In the genomic region with DNA sequence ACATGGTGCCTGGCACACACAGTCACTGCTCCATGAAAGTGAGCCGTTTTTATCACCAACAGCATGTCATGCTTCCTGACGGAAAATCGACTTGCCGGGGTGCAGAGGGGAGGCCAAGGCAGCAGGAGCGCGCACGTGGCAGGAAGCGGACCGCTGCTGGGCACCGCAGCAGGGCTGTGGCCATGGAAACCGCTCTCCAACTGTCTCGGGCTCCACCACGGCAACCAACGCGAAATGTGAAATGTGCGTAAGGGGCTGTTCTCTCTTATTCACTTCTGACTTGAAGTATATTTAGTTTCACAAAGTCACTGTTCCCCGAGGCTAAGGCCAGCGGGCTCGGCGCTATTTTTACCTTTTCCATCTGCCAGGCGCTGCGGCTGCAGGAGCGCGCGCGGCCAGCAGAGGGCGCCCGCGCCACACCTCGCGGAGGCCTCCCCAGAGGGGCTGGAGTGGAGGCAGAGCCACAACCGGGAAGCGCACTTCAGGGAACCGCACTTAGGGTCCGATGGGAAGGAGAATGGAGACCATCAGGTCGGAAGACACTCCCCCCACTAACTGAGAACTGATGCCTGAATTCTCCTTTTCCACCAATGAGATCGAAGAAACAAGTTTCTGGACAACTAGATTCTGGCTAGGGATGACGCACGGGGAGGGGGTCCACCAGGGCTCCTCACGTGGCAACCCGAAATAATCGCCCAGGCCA, we compare ENCODE assay signal across 8 cellular contexts. TPM values are rescaled to one million over a fixed set of nuclear protein-coding genes. Genes with fewer than 3 reads are reported as not detected.
DNase-seq lines count a peak whose midpoint lies in the region; ATAC-seq and TF ChIP-seq lines count a peak whose summit lies in the region.

No MANE protein-coding gene starts in this region.

- H2AK5ac ChIP-seq in mesenchymal stem cell (ENCODE audit: low read length, severe bottlenecking): no peak overlapping the region

- no peak overlapping the region for H4K91ac ChIP-seq in mesenchymal stem cell (ENCODE audit: low read length)

- H3F3A ChIP-seq in DOHH2 (ENCODE audit: control insufficient read depth, insufficient read depth) (peaks cover 23% of the 10 kb centered on the region), Loucy (ENCODE audit: low read depth) (no peaks in the 10 kb centered on the region; the same call in 1 of the 2 replicates)

- peaks cover 39% of the 10 kb centered on the region for H4K20me1 ChIP-seq in DOHH2 (ENCODE audit: control insufficient read depth, insufficient read depth, low read depth, low read length)
- H4K20me1 ChIP-seq in Loucy (ENCODE audit: insufficient read depth, low read length, poor library complexity, severe bottlenecking): peaks cover 64% of the 10 kb centered on the region

- no peak overlapping the region for H3K4me2 ChIP-seq in DOHH2 (ENCODE audit: low read length)
- no peak overlapping the region for H3K4me2 ChIP-seq in Loucy (ENCODE audit: low read depth, low read length, poor library complexity, severe bottlenecking)
- H3K4me2 ChIP-seq in mesenchymal stem cell (ENCODE audit: low read length, poor library complexity, severe bottlenecking): no peak overlapping the region

- H3K79me2 ChIP-seq in DOHH2 (ENCODE audit: control insufficient read depth, low read length): peaks cover 63% of the 10 kb centered on the region
- H3K79me2 ChIP-seq in Loucy (ENCODE audit: insufficient read depth, low read length): peaks cover 25% of the 10 kb centered on the region; the same call in 1 of the 2 replicates

- no peak overlapping the region for H2BK5ac ChIP-seq in mesenchymal stem cell (ENCODE audit: low read depth, low read length, poor library complexity, severe bottlenecking)

- peak; percentile 89 for DNase-seq in activated CD8-positive, alpha-beta memory T cell treated with anti-CD3 and anti-CD28 coated beads for 24 hours
- DNase-seq in mesenchymal stem cell (peak; percentile 56), HK-2 (ENCODE audit: unreplicated experiment) (no peak)
- peak; percentile 44 for DNase-seq in stimulated activated CD8-positive, alpha-beta memory T cell treated with anti-CD3 and anti-CD28 coated beads, Interleukin-4, amount 100 ng/mL, for 24 hours (ENCODE audit: low read depth)

- no peak overlapping the region for H3K18ac ChIP-seq in mesenchymal stem cell (ENCODE audit: low read depth in 1 of 2, low read length in 2 of 2)

- no peaks in the 10 kb centered on the region for H3K9me2 ChIP-seq in DOHH2 (replicated peaks; ENCODE audit: control insufficient read depth, low read length)
- H3K9me2 ChIP-seq in Loucy (replicated peaks; ENCODE audit: low read depth, low read length): no peaks in the 10 kb centered on the region

- no peak for ATAC-seq in HG03135 (IDR thresholded peaks at IDR 0.05; ENCODE audit: unreplicated experiment)

- no peak overlapping the region for H3K14ac ChIP-seq in mesenchymal stem cell (ENCODE audit: low read length in 2 of 2)

- H3K23ac ChIP-seq in mesenchymal stem cell (ENCODE audit: low read length in 2 of 2): no peak overlapping the region

- no peak overlapping the region for H2BK12ac ChIP-seq in mesenchymal stem cell (ENCODE audit: low read length in 2 of 2)

- no peaks in the 10 kb centered on the region for H3K4me1 ChIP-seq in DOHH2 (ENCODE audit: control insufficient read depth, low read length)
- H3K4me1 ChIP-seq in Loucy (ENCODE audit: insufficient read depth, low read length, poor library complexity, severe bottlenecking): no peaks in the 10 kb centered on the region
- no peaks in the 10 kb centered on the region for H3K4me1 ChIP-seq in endocrine pancreas (ENCODE audit: control insufficient read depth, insufficient read depth, low read length)
- peaks cover 2% of the 10 kb centered on the region for H3K4me1 ChIP-seq in mesenchymal stem cell (ENCODE audit: control insufficient read depth, insufficient read depth, low read depth, low read length)

- H3K4me3 ChIP-seq in DOHH2 (ENCODE audit: low read length): no peak overlapping the region
- H3K4me3 ChIP-seq in Loucy (ENCODE audit: low read length, poor library complexity, severe bottlenecking): no peak overlapping the region
- no peak overlapping the region for H3K4me3 ChIP-seq in endocrine pancreas (ENCODE audit: control insufficient read depth, insufficient read depth, low read length)
- no peak overlapping the region for H3K4me3 ChIP-seq in mesenchymal stem cell (ENCODE audit: insufficient read depth in 1 of 2, low read depth in 1 of 2, low read length in 2 of 2)

- H3K36me3 ChIP-seq in DOHH2 (ENCODE audit: control insufficient read depth, low read length) (peaks cover 88% of the 10 kb centered on the region), Loucy (ENCODE audit: insufficient read depth, low read length) (peaks cover 99% of the 10 kb centered on the region), endocrine pancreas (ENCODE audit: control insufficient read depth, insufficient read depth, low read length) (no peaks in the 10 kb centered on the region), mesenchymal stem cell (ENCODE audit: control insufficient read depth in 1 of 2, insufficient read depth in 2 of 2, low read depth in 1 of 2, low read length in 2 of 2) (peaks cover 72 to 94% of the 10 kb centered on the region in 2 experiments)

- WGBS in mesenchymal stem cell: 47% methylated on average over 35 of the region's 42 CpGs

- TF ChIP-seq CTCF in DOHH2 (IDR thresholded peaks at IDR 0.05; ENCODE audit: low read depth, low read length, poor library complexity, severe bottlenecking) (peak; percentile 100), Loucy (conservative IDR thresholded peaks at IDR 0.05; ENCODE audit: low read length) (peak; percentile 91)

- peak overlapping the region; percentile 45 for H4K8ac ChIP-seq in mesenchymal stem cell (ENCODE audit: low read length)

- H2AFZ ChIP-seq in Loucy (ENCODE audit: low read length): no peak overlapping the region
- H2AFZ ChIP-seq in mesenchymal stem cell (ENCODE audit: low read depth, low read length): no peak overlapping the region

- H3K9me3 ChIP-seq in DOHH2 (ENCODE audit: control insufficient read depth, insufficient read depth, low read length) (no peaks in the 10 kb centered on the region), Loucy (ENCODE audit: insufficient read depth, low read depth, low read length) (no peaks in the 10 kb centered on the region), endocrine pancreas (ENCODE audit: control insufficient read depth, low read length) (no peaks in the 10 kb centered on the region), mesenchymal stem cell (ENCODE audit: control insufficient read depth, low read length) (no peaks in the 10 kb centered on the region)

- no peak overlapping the region for H3K9ac ChIP-seq in Loucy (ENCODE audit: low read depth, low read length, poor library complexity, severe bottlenecking)
- peak overlapping the region; percentile 51 for H3K9ac ChIP-seq in endocrine pancreas (ENCODE audit: control insufficient read depth, insufficient read depth, low read length)
- H3K9ac ChIP-seq in mesenchymal stem cell (ENCODE audit: low read length): no peak overlapping the region

- no peak overlapping the region for H2BK15ac ChIP-seq in mesenchymal stem cell (ENCODE audit: low read depth, poor library complexity, severe bottlenecking)

- H3K27me3 ChIP-seq in DOHH2 (ENCODE audit: control insufficient read depth, low read length) (no peaks in the 10 kb centered on the region), Loucy (ENCODE audit: insufficient read depth, low read length, poor library complexity, severe bottlenecking) (no peaks in the 10 kb centered on the region), endocrine pancreas (ENCODE audit: control insufficient read depth, insufficient read depth, low read length) (no peaks in the 10 kb centered on the region), mesenchymal stem cell (ENCODE audit: control insufficient read depth in 1 of 2, insufficient read depth in 1 of 2, low read length in 2 of 2) (no peaks in the 10 kb centered on the region)

- H2BK120ac ChIP-seq in mesenchymal stem cell (ENCODE audit: low read depth, low read length): no peak overlapping the region

- H3K79me1 ChIP-seq in mesenchymal stem cell (replicated peaks; ENCODE audit: low read length, poor library complexity, severe bottlenecking): peaks cover 50% of the 10 kb centered on the region

- no peak overlapping the region for H3K4ac ChIP-seq in mesenchymal stem cell (ENCODE audit: low read depth in 1 of 2, low read length in 2 of 2)

- H3K27ac ChIP-seq in DOHH2 (ENCODE audit: low read depth, low read length): no peak overlapping the region
- H3K27ac ChIP-seq in mesenchymal stem cell (ENCODE audit: low read length, poor library complexity, severe bottlenecking): no peak overlapping the region

RNA-seq across cellular contexts. Expression of gene RCC2, which starts 19.7 kb away (rescaled TPM):
- polyA plus RNA-seq in mesenchymal stem cell (2013, experiment 1 of 2): 40.7 TPM
- polyA plus RNA-seq in mesenchymal stem cell (2013, experiment 2 of 2): 39.8 TPM

RNA-seq across cellular contexts. Expression of gene PADI6, which starts 47.8 kb away (rescaled TPM):
- polyA plus RNA-seq in mesenchymal stem cell (2013, experiment 1 of 2): not detected
- polyA plus RNA-seq in mesenchymal stem cell (2013, experiment 2 of 2): not detected
